ENCODE assay signal across 14 cellular contexts in genomic region chr22:37775785-37776638, GRCh38. TPM values are rescaled to one million over a fixed set of nuclear protein-coding genes. Genes with fewer than 3 reads are reported as not detected.
DNase-seq lines count a peak whose midpoint lies in the region; ATAC-seq, FAIRE-seq and TF ChIP-seq lines count a peak whose summit lies in the region.
"Had no signal": no experiment of that assay in that cellular context is flagged by ENCODE, and none has a peak within 500 bp of the region (broad histone marks: within the 10 kb centered on the region; RNA-seq: fewer than 3 reads in every experiment).

No MANE protein-coding gene starts in this region.

- H3K4me1 ChIP-seq in keratinocyte (ENCODE audit: control insufficient read depth, extremely low read depth, insufficient read depth, low read length) (peaks cover 28% of the 10 kb centered on the region), vagina (peaks cover 9% of the 10 kb centered on the region)

- H4K20me1 ChIP-seq in keratinocyte (ENCODE audit: control insufficient read depth, extremely low read depth, insufficient read depth, low read length): no peaks in the 10 kb centered on the region

- peak; percentile 6 for ATAC-seq in Right ventricle myocardium superior (ENCODE audit: poor library complexity)
- ATAC-seq in left cardiac atrium: no peak

- no peak for DNase-seq in Right ventricle myocardium superior
- DNase-seq in left cardiac atrium: no peak
- DNase-seq in amniotic epithelial cell (ENCODE audit: low read depth): peak; percentile 68
- peak; percentile 74 for DNase-seq in keratinocyte (ENCODE audit: low read depth, low spot score)
- no peak for DNase-seq in vagina (ENCODE audit: extremely low spot score in 2 of 2)
- DNase-seq in cerebellar cortex (ENCODE audit: low spot score): no peak
- DNase-seq in COLO829 (ENCODE audit: low spot score): no peak
- no peak for DNase-seq in NCI-H146 treated with DMSO at 0.1 percent for 48 hours (lab: John Stamatoyannopoulos, UW; ENCODE audit: unreplicated experiment)
- DNase-seq: left colon, NCI-H226 had no signal

- H3K79me2 ChIP-seq in keratinocyte (ENCODE audit: control insufficient read depth, insufficient read depth, low read length): no peaks in the 10 kb centered on the region

- FAIRE-seq in keratinocyte (lab: Jason Lieb, UNC): peak; percentile 96

- H2AFZ ChIP-seq in keratinocyte (ENCODE audit: control insufficient read depth, low read length): no peak overlapping the region

- peak overlapping the region; percentile 80 for H3K9ac ChIP-seq in keratinocyte (ENCODE audit: control insufficient read depth, extremely low read depth, insufficient read depth, low read length)

- H3K9me1 ChIP-seq in keratinocyte (ENCODE audit: control insufficient read depth, extremely low read depth, insufficient read depth, low read length): no peaks in the 10 kb centered on the region

- H3K9me3 ChIP-seq in keratinocyte (ENCODE audit: control insufficient read depth, low read depth, low read length) (no peaks in the 10 kb centered on the region), vagina (no peaks in the 10 kb centered on the region)
- H3K9me3 ChIP-seq: adrenal gland, esophagus muscularis mucosa, tibial nerve had no signal

- TF ChIP-seq CTCF in keratinocyte (optimal IDR thresholded peaks at IDR 0.05 in 1 of 3, IDR thresholded peaks at IDR 0.05 in 1 of 3, conservative IDR thresholded peaks at IDR 0.05 in 1 of 3; ENCODE audit: extremely low read depth in 1 of 3, insufficient read depth in 2 of 3, low read length in 3 of 3) (no peak), vagina (IDR thresholded peaks at IDR 0.05) (no peak)

- H3K4me3 ChIP-seq in keratinocyte (ENCODE audit: control insufficient read depth in 2 of 3, extremely low read depth in 1 of 3, insufficient read depth in 2 of 3, low read depth in 1 of 3, low read length in 3 of 3) (peak overlapping the region in 1 of 3 experiments; percentile 28), vagina (no peak overlapping the region)
- H3K4me3 ChIP-seq: adrenal gland, esophagus muscularis mucosa, tibial nerve had no signal

- peaks cover 6 to 27% of the 10 kb centered on the region in 2 experiments for H3K36me3 ChIP-seq in keratinocyte (ENCODE audit: control insufficient read depth in 2 of 2, extremely low read depth in 1 of 2, insufficient read depth in 2 of 2, low read length in 2 of 2)
- peaks cover 0 to 20% of the 10 kb centered on the region in 2 donors for H3K36me3 ChIP-seq in vagina

- H3K27me3 ChIP-seq in keratinocyte (ENCODE audit: control insufficient read depth, extremely low read depth, insufficient read depth, low read length) (no peaks in the 10 kb centered on the region), vagina (no peaks in the 10 kb centered on the region)
- H3K27me3 ChIP-seq: adrenal gland, esophagus muscularis mucosa, tibial nerve had no signal

- peak overlapping the region; percentile 97 for H3K27ac ChIP-seq in keratinocyte (ENCODE audit: control insufficient read depth, insufficient read depth, low read length)
- H3K27ac ChIP-seq in vagina: peak overlapping the region; percentile 11

- TF ChIP-seq POLR2A in vagina (IDR thresholded peaks at IDR 0.05): no peak

- dilution Hi-C loops in keratinocyte (cut with MboI; ENCODE audit: extremely low pct_ligation_motif_present, low sequenced_read_pairs): no loop called here

- peak overlapping the region; percentile 73 for H3K4me2 ChIP-seq in keratinocyte (ENCODE audit: control insufficient read depth, extremely low read depth, insufficient read depth, low read depth, low read length)

- intact Hi-C loops in Right ventricle myocardium superior (cut with DNase I): no loop called here
- intact Hi-C loops in left cardiac atrium (cut with DNase I): no loop called here
- intact Hi-C loops in vagina (cut with DNase I): no loop called here

RNA-seq across cellular contexts. Expression of gene GCAT, which starts 31.7 kb away (rescaled TPM):
- 31.0 TPM for total RNA-seq in Right ventricle myocardium superior
- 10 to 100 TPM; 16.7 to 19.0 TPM for total RNA-seq in left cardiac atrium
- 8.2 to 8.5 TPM (median 8.4 TPM) in 3 replicates for polyA plus RNA-seq in keratinocyte
- 9.2 TPM for polyA plus RNA-seq in keratinocyte (2011; ENCODE audit: low read depth)
- polyA plus RNA-seq in keratinocyte (2011; cell fraction: cytosol; rRNA removed): 6.1 and 12.1 TPM in 2 replicates
- 6.6 and 8.2 TPM in 2 replicates for polyA plus RNA-seq in keratinocyte (2011; cell fraction: nucleus; rRNA removed)
- 8.4 and 13.9 TPM in 2 replicates for polyA plus RNA-seq in keratinocyte (2012; ENCODE audit: low replicate concordance)
- 6.7 to 11.5 TPM (median 9.6 TPM) in 3 replicates for polyA minus RNA-seq in keratinocyte
- polyA minus RNA-seq in keratinocyte (2011; cell fraction: cytosol; rRNA and poly(A)+ RNA removed): 28.4 TPM
- 3.2 and 4.5 TPM in 2 replicates for polyA minus RNA-seq in keratinocyte (2011; cell fraction: nucleus; rRNA and poly(A)+ RNA removed)
- 7.6 TPM for total RNA-seq in vagina

RNA-seq across cellular contexts. Expression of gene GALR3, which starts 47.2 kb away (rescaled TPM):
- not detected for total RNA-seq in Right ventricle myocardium superior
- not detected for total RNA-seq in left cardiac atrium
- polyA plus RNA-seq in keratinocyte: not detected in 3 replicates
- not detected for polyA plus RNA-seq in keratinocyte (2011; ENCODE audit: low read depth)
- not detected in 2 replicates for polyA plus RNA-seq in keratinocyte (2011; cell fraction: cytosol; rRNA removed)
- polyA plus RNA-seq in keratinocyte (2011; cell fraction: nucleus; rRNA removed): not detected in 2 replicates
- not detected in 2 replicates for polyA plus RNA-seq in keratinocyte (2012; ENCODE audit: low replicate concordance)
- not detected in 3 replicates for polyA minus RNA-seq in keratinocyte
- not detected for polyA minus RNA-seq in keratinocyte (2011; cell fraction: cytosol; rRNA and poly(A)+ RNA removed)
- not detected in 2 replicates for polyA minus RNA-seq in keratinocyte (2011; cell fraction: nucleus; rRNA and poly(A)+ RNA removed)
- not detected for total RNA-seq in vagina
- total RNA-seq: esophagus muscularis mucosa, left colon, posterior vena cava, tibial nerve had no signal
- polyA plus RNA-seq: adrenal gland had no signal

Comparison
In these comparisons a context has a peak if more than half of its experiments do, and no peak if none do; other contexts are left out.
1. DNase-seq: peak in amniotic epithelial cell (single experiment) and keratinocyte (single experiment); none in Right ventricle myocardium superior (single experiment), left cardiac atrium (single experiment), vagina (0 of 2), cerebellar cortex (single experiment), COLO829 (single experiment) and NCI-H146 treated with DMSO at 0.1 percent for 48 hours (single experiment).